32 cellular contexts compared by ENCODE assay signal in the genomic region with DNA sequence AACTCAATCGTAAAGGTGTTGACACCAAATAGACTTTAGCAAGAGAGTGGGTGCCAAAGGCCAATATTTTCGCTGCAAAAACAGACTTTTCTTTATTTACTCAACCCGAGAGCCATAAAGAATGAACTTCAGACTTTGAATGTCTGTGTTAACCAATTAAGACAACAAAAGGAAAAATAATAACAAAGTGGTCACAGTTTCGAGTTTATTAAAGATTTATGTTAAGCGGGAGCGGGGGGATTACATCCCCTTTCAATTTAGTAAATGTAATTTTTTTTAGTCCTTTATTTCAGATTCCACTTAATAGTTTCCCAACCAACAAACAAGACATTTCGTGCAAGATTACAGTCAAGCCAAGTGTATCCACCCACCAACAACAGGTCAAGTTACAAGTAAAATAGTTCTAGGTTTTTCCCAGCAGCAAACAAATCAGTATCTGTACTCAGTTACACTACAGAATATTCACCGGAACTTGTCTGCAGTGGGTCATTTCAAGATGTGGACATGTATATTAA. TPM values are rescaled to one million over a fixed set of nuclear protein-coding genes. Genes with fewer than 3 reads are reported as not detected.
A peak's percentile ranks its signal among the peaks of the same experiment; 100 is the strongest.
DNase-seq lines count a peak whose midpoint lies in the region; ATAC-seq and TF ChIP-seq lines count a peak whose summit lies in the region.
"Had no signal": no experiment of that assay in that cellular context is flagged by ENCODE, and none has a peak within 500 bp of the region (broad histone marks: within the 10 kb centered on the region; RNA-seq: fewer than 3 reads in every experiment).

No MANE protein-coding gene starts in this region.

- H3K4me3 Mint-ChIP-seq in brain (peak overlapping the region; percentile 32 to 71 (median 49)), progenitor cell of endocrine pancreas (ENCODE audit: low read depth) (no peak overlapping the region)
- H3K4me3 Mint-ChIP-seq: activated B cell treated with CpG ODN at 0.5 μM for 24 hours; activated naive CD8-positive, alpha-beta T cell; activated T-cell treated with anti-CD3 and anti-CD28 coated beads, Interleukin-2, amount 50 U/mL, for 24 hours; CD14-positive monocyte; effector memory CD8-positive, alpha-beta T cell; IgD-negative memory B cell; natural killer cell; stimulated activated naive B cell treated with anti-CD40 and anti-IgM and Interleukin-4, amounts not matched to agents 10 μg/mL and 1 μg/mL and 100 μg/mL, for 72 hours had no signal

- H3K9me3 Mint-ChIP-seq in brain (no peaks in the 10 kb centered on the region), progenitor cell of endocrine pancreas (ENCODE audit: low read depth) (no peaks in the 10 kb centered on the region)
- H3K9me3 Mint-ChIP-seq: activated B cell treated with CpG ODN at 0.5 μM for 24 hours; activated T-cell treated with anti-CD3 and anti-CD28 coated beads, Interleukin-2, amount 50 U/mL, for 24 hours; CD14-positive monocyte; IgD-negative memory B cell had no signal

- no peak for ATAC-seq in GM21723 (IDR thresholded peaks at IDR 0.05; ENCODE audit: unreplicated experiment)
- no peak for ATAC-seq in HG03108 (IDR thresholded peaks at IDR 0.05; ENCODE audit: unreplicated experiment)
- ATAC-seq: effector memory CD8-positive, alpha-beta T cell; esophagus mucosa; mucosa of descending colon; natural killer cell; pancreas; sciatic nerve; stimulated activated naive B cell treated with anti-CD40 and anti-IgM and Interleukin-4, amounts not matched to agents 10 μg/mL and 1 μg/mL and 100 μg/mL, for 72 hours had no signal

- DNase-seq in HuH-7.5 (ENCODE audit: low spot score), result peak; percentile 15
- peak; percentile 46 for DNase-seq in kidney glomerular epithelial cell (lab: John Stamatoyannopoulos, UW)
- no peak for DNase-seq in progenitor cell of endocrine pancreas (ENCODE audit: low spot score, unreplicated experiment)
- DNase-seq in NCI-H1694 treated with DMSO at 0.1 percent for 48 hours (lab: John Stamatoyannopoulos, UW), result no peak
- DNase-seq: activated B cell treated with CpG ODN at 0.5 μM for 24 hours; activated CD4-positive, alpha-beta T cell treated with anti-CD3 and anti-CD28 coated beads, Interleukin-2, amount 50 U/mL, for 1 hour; activated effector memory CD4-positive, alpha-beta T cell treated with anti-CD3 and anti-CD28 coated beads, Interleukin-2, amount 50 U/mL, for 16 hours; activated T-cell treated with anti-CD3 and anti-CD28 coated beads, Interleukin-2, amount 50 U/mL, for 24 hours; anterior cingulate cortex; Caco-2; effector memory CD8-positive, alpha-beta T cell; foreskin fibroblast; HCEC 1CT; mucosa of descending colon; natural killer cell; NCI-H146; NCI-H446; pancreas; stimulated activated CD4-positive, alpha-beta T cell treated with anti-CD3 and anti-CD28 coated beads, Interleukin-15, amount 100 ng/mL, for 24 hours; stimulated activated naive B cell treated with anti-CD40 and anti-IgM and Interleukin-4, amounts not matched to agents 10 μg/mL and 1 μg/mL and 100 μg/mL, for 72 hours; substantia nigra; T-helper 1 cell; upper lobe of left lung had no signal

- no peak for TF ChIP-seq CTCF in brain (conservative IDR thresholded peaks at IDR 0.05)
- TF ChIP-seq CTCF in progenitor cell of endocrine pancreas (IDR thresholded peaks at IDR 0.05; ENCODE audit: unreplicated experiment), result no peak

- H3K27me3 Mint-ChIP-seq in brain (peaks cover 7% of the 10 kb centered on the region), progenitor cell of endocrine pancreas (no peaks in the 10 kb centered on the region)
- H3K27me3 Mint-ChIP-seq: activated B cell treated with CpG ODN at 0.5 μM for 24 hours; effector memory CD8-positive, alpha-beta T cell; IgD-negative memory B cell had no signal

- peaks cover 27% of the 10 kb centered on the region for H3K36me3 Mint-ChIP-seq in brain
- peaks cover 5% of the 10 kb centered on the region for H3K36me3 Mint-ChIP-seq in progenitor cell of endocrine pancreas (ENCODE audit: insufficient read depth)
- H3K36me3 Mint-ChIP-seq: activated naive CD8-positive, alpha-beta T cell; CD14-positive monocyte; IgD-negative memory B cell; natural killer cell; stimulated activated naive B cell treated with anti-CD40 and anti-IgM and Interleukin-4, amounts not matched to agents 10 μg/mL and 1 μg/mL and 100 μg/mL, for 72 hours had no signal

- peak overlapping the region in 4 of 5 experiments; percentile 29 to 86 (median 45) for H3K27ac Mint-ChIP-seq in brain
- H3K27ac Mint-ChIP-seq in progenitor cell of endocrine pancreas, result peak overlapping the region; percentile 39
- H3K27ac Mint-ChIP-seq: activated B cell treated with CpG ODN at 0.5 μM for 24 hours; activated naive CD8-positive, alpha-beta T cell; activated T-cell treated with anti-CD3 and anti-CD28 coated beads, Interleukin-2, amount 50 U/mL, for 24 hours; CD14-positive monocyte; effector memory CD8-positive, alpha-beta T cell; IgD-negative memory B cell; natural killer cell; stimulated activated naive B cell treated with anti-CD40 and anti-IgM and Interleukin-4, amounts not matched to agents 10 μg/mL and 1 μg/mL and 100 μg/mL, for 72 hours had no signal

- H3K4me1 Mint-ChIP-seq in brain (peaks cover 96% of the 10 kb centered on the region), progenitor cell of endocrine pancreas (ENCODE audit: low read depth) (peaks cover 48% of the 10 kb centered on the region)
- H3K4me1 Mint-ChIP-seq: activated B cell treated with CpG ODN at 0.5 μM for 24 hours; CD14-positive monocyte; IgD-negative memory B cell; natural killer cell; stimulated activated naive B cell treated with anti-CD40 and anti-IgM and Interleukin-4, amounts not matched to agents 10 μg/mL and 1 μg/mL and 100 μg/mL, for 72 hours had no signal

RNA-seq across cellular contexts. Expression of a gene that starts 9.0 kb away (rescaled TPM):
- polyA plus RNA-seq in brain (ENCODE audit: insufficient read depth, low read depth, low replicate concordance), result 85.4 TPM
- 197 and 210 TPM in 2 replicates for total RNA-seq in progenitor cell of endocrine pancreas
- total RNA-seq: activated B cell treated with CpG ODN at 0.5 μM for 24 hours, esophagus mucosa, G401 had no signal
- polyA plus RNA-seq: IgD-negative memory B cell had no signal

Comparison
In these comparisons a context has a peak if more than half of its experiments do, and no peak if none do; other contexts are left out.
1. DNase-seq: peak in HuH-7.5 (single experiment) and kidney glomerular epithelial cell (single experiment); none in progenitor cell of endocrine pancreas (single experiment) and NCI-H1694 treated with DMSO at 0.1 percent for 48 hours (single experiment).